2 cellular contexts compared by ENCODE assay signal in the genomic region with DNA sequence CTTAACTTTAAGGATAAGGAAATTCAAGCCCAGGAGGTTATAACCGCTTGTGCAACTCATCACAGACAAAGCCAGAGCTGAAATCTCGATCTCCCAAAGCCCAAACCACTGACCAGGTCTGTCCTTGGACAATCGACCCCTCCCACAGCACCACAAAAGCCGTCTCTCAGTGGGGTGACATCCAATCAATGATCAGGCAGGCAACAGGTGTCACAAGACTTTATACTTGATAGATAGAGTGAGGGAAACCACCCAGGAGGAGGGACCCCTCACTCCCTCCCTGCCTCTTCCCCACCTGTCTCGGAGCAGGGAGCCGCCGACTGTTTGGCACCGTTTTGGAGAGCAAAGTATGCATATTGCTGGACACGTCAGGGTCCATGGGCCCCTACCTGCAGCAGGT.
TF ChIP-seq lines count a peak whose summit lies in the region.

No MANE protein-coding gene starts in this region.

TF ChIP-seq in HEK293, 187 proteins besides CTCF, POLR2A, EP300 and RAD21:
- TF ChIP-seq TRIM28 (IDR thresholded peaks at IDR 0.05; ENCODE audit: borderline replicate concordance, low read length): no peak
- peak; percentile 73 for TF ChIP-seq SCRT2 (tag by site-specific recombination; IDR thresholded peaks at IDR 0.05)
- no peak for TF ChIP-seq MYNN (tag by site-specific recombination; IDR thresholded peaks at IDR 0.05; ENCODE audit: borderline replicate concordance)
- peak; percentile 62 for TF ChIP-seq SCRT1 (tag by site-specific recombination; IDR thresholded peaks at IDR 0.05; ENCODE audit: borderline replicate concordance)
TF ChIP-seq in HEK293: peak in this region for 2.

TF ChIP-seq in H1, 55 proteins besides CTCF, POLR2A, EP300 and RAD21:
- TF ChIP-seq ASH2L (IDR thresholded peaks at IDR 0.05; ENCODE audit: low read length) (no peak), TEAD4 (IDR thresholded peaks at IDR 0.05; ENCODE audit: low read depth, low read length) (no peak), EZH2 (IDR thresholded peaks at IDR 0.05; ENCODE audit: low read depth, low read length, severe bottlenecking) (no peak), BACH1 (IDR thresholded peaks at IDR 0.05; ENCODE audit: low read length) (no peak), RFX5 (IDR thresholded peaks at IDR 0.05; ENCODE audit: borderline replicate concordance, low read depth, low read length) (no peak)
TF ChIP-seq in H1: peak in this region for 0.
